In genomic region chr2:127049927-127050802, GRCh38 we compare ENCODE assay signal across 8 cellular contexts. TPM values are rescaled to one million over a fixed set of nuclear protein-coding genes. Genes with fewer than 3 reads are reported as not detected.
DNase-seq lines count a peak whose midpoint lies in the region; ATAC-seq and TF ChIP-seq lines count a peak whose summit lies in the region.

No MANE protein-coding gene starts in this region.

- POLR2A ChIA-PET in BJ (lab: Charles Lee), result no interaction called here
- POLR2A ChIA-PET in Panc1 (lab: Charles Lee), result no interaction called here

- no peaks in the 10 kb centered on the region for H3K27me3 ChIP-seq in BJ (ENCODE audit: control insufficient read depth, insufficient read depth, low read length)
- H3K27me3 ChIP-seq in Panc1 (ENCODE audit: control insufficient read depth, insufficient read depth, low read length), result no peaks in the 10 kb centered on the region
- no peaks in the 10 kb centered on the region for H3K27me3 ChIP-seq in transverse colon

- no peak overlapping the region for H3K27ac Mint-ChIP-seq in activated T-helper 2 cell treated with anti-CD3 and anti-CD28 coated beads, Interferon-gamma antibody, Interleukin-2, Interleukin-4, amounts not matched to agents 10 μg/mL and 5 μg/mL and 100 μg/mL, durations not matched to agents 14 hours and 24 hours and 36 hours

- H3K4me3 ChIP-seq in BJ (ENCODE audit: low read depth, low read length) (no peak overlapping the region), Panc1 (ENCODE audit: low read depth in 2 of 2, low read length in 2 of 2) (no peak overlapping the region), transverse colon (no peak overlapping the region)

- TF ChIP-seq CTCF in BJ (IDR thresholded peaks at IDR 0.05; ENCODE audit: insufficient read depth, low read depth, low read length) (peak; percentile 92), Panc1 (IDR thresholded peaks at IDR 0.05) (peak; percentile 98), transverse colon (IDR thresholded peaks at IDR 0.05) (peak; percentile 80 to 99 (median 97))

- H3K4me1 Mint-ChIP-seq in activated T-helper 2 cell treated with anti-CD3 and anti-CD28 coated beads, Interferon-gamma antibody, Interleukin-2, Interleukin-4, amounts not matched to agents 10 μg/mL and 5 μg/mL and 100 μg/mL, durations not matched to agents 14 hours and 24 hours and 36 hours (ENCODE audit: low read depth), result peaks cover 2% of the 10 kb centered on the region

- CTCF ChIA-PET in BJ (lab: Yijun Ruan, JAX) (interaction anchor here (0.9 to 2.2 kb wide), 13 partner anchors 9 to 126 kb away, joined by 3 to 9 read pairs (median 5); no protein-coding TSS in a partner anchor), Panc1 (lab: Charles Lee) (interaction anchor here (0.5 to 0.6 kb wide), 2 partner anchors 19 to 199 kb away, joined by 3 read pairs; no protein-coding TSS in a partner anchor)

- no peaks in the 10 kb centered on the region for H3K27me3 Mint-ChIP-seq in activated T-helper 2 cell treated with anti-CD3 and anti-CD28 coated beads, Interferon-gamma antibody, Interleukin-2, Interleukin-4, amounts not matched to agents 10 μg/mL and 5 μg/mL and 100 μg/mL, durations not matched to agents 14 hours and 24 hours and 36 hours (ENCODE audit: low read depth)

- no peak for TF ChIP-seq EP300 in transverse colon (IDR thresholded peaks at IDR 0.05; ENCODE audit: low read depth)

- no peak overlapping the region for H3K4me3 Mint-ChIP-seq in activated T-helper 2 cell treated with anti-CD3 and anti-CD28 coated beads, Interferon-gamma antibody, Interleukin-2, Interleukin-4, amounts not matched to agents 10 μg/mL and 5 μg/mL and 100 μg/mL, durations not matched to agents 14 hours and 24 hours and 36 hours (ENCODE audit: low read depth)

- H3K4me1 ChIP-seq in Panc1 (ENCODE audit: control insufficient read depth, insufficient read depth, low read length), result no peaks in the 10 kb centered on the region
- H3K4me1 ChIP-seq in transverse colon, result peaks cover 0 to 12% (median 4%) of the 10 kb centered on the region in 4 donors

- peaks cover 8% of the 10 kb centered on the region for H3K36me3 ChIP-seq in BJ (ENCODE audit: control insufficient read depth, insufficient read depth, low read length)
- no peaks in the 10 kb centered on the region for H3K36me3 ChIP-seq in Panc1 (ENCODE audit: control insufficient read depth, insufficient read depth, low read length)
- no peaks in the 10 kb centered on the region for H3K36me3 ChIP-seq in transverse colon

- peak; percentile 53 for ATAC-seq in HG03469 (IDR thresholded peaks at IDR 0.05; ENCODE audit: unreplicated experiment)
- ATAC-seq in Panc1, result peak; percentile 80

- WGBS in transverse colon (ENCODE audit: low coverage in 1 of 2), 2 donors, result 8 to 43% methylated on average over 11 to 32 of the region's 33 CpGs

- H3K9me3 ChIP-seq in Panc1 (ENCODE audit: control insufficient read depth, insufficient read depth, low read depth, low read length), result no peaks in the 10 kb centered on the region
- no peaks in the 10 kb centered on the region for H3K9me3 ChIP-seq in transverse colon

- intact Hi-C loops in Panc1 (cut with micrococcal nuclease; ENCODE audit: unreplicated experiment) (no loop called here), transverse colon (cut with DNase I; ENCODE audit: low total_unique reads) (no loop called here)
- intact Hi-C loops in activated T-helper 2 cell treated with anti-CD3 and anti-CD28 coated beads, Interferon-gamma antibody, Interleukin-2, Interleukin-4, amounts not matched to agents 10 μg/mL and 5 μg/mL and 100 μg/mL, durations not matched to agents 14 hours and 24 hours and 36 hours (cut with micrococcal nuclease), result no loop called here

- no TSS peak for BruUV-seq in Panc1 (replicated peaks; lab: Mats Ljungman, UMichigan)

- H3K9me3 Mint-ChIP-seq in activated T-helper 2 cell treated with anti-CD3 and anti-CD28 coated beads, Interferon-gamma antibody, Interleukin-2, Interleukin-4, amounts not matched to agents 10 μg/mL and 5 μg/mL and 100 μg/mL, durations not matched to agents 14 hours and 24 hours and 36 hours, result no peaks in the 10 kb centered on the region

- in situ Hi-C loops in Panc1 (cut with HindIII; ENCODE audit: low pct_unique_long_range_greater_than_20kb, low sequenced_read_pairs) (no loop called here), transverse colon (cut with MboI; ENCODE audit: low pct_ligation_motif_present in 1 of 4, low pct_unique_long_range_greater_than_20kb in 1 of 4, low sequenced_read_pairs in 3 of 4) (no loop called here)

- H3K27ac ChIP-seq in Panc1 (ENCODE audit: low read length) (no peak overlapping the region), transverse colon (no peak overlapping the region)

- DNase-seq in BJ (ENCODE audit: low read depth) (no peak), GM19240 (ENCODE audit: insufficient read length, low spot score) (peak; percentile 80), Panc1 (ENCODE audit: low read depth, low spot score) (no peak), fibroblast of peridontal ligament (ENCODE audit: extremely low read depth) (peak; percentile 44), nucleus accumbens (lab: John Stamatoyannopoulos, UW) (peak in 38 of 56 donors; percentile 29 to 81 (median 57)), transverse colon (peak; percentile 65)
- DNase-seq in activated T-helper 2 cell treated with anti-CD3 and anti-CD28 coated beads, Interferon-gamma antibody, Interleukin-2, Interleukin-4, amounts not matched to agents 10 μg/mL and 5 μg/mL and 100 μg/mL, durations not matched to agents 14 hours and 24 hours and 36 hours (ENCODE audit: low spot score), result peak; percentile 48

- peaks cover 3% of the 10 kb centered on the region for H3K36me3 Mint-ChIP-seq in activated T-helper 2 cell treated with anti-CD3 and anti-CD28 coated beads, Interferon-gamma antibody, Interleukin-2, Interleukin-4, amounts not matched to agents 10 μg/mL and 5 μg/mL and 100 μg/mL, durations not matched to agents 14 hours and 24 hours and 36 hours (ENCODE audit: low read depth)

- no peak for TF ChIP-seq POLR2A in transverse colon (IDR thresholded peaks at IDR 0.05)

RNA-seq across cellular contexts. Expression of gene BIN1, which starts 56.8 kb away (rescaled TPM):
- 27.7 and 37.6 TPM in 2 replicates for polyA plus RNA-seq in BJ (2011; rRNA removed)
- 15.0 and 24.9 TPM in 2 replicates for polyA minus RNA-seq in BJ (2011; rRNA and poly(A)+ RNA removed)
- total RNA-seq in Panc1 (2021; ENCODE audit: unreplicated experiment), result 58.6 TPM
- 77.0 TPM for polyA plus RNA-seq in Panc1 (2012; ENCODE audit: insufficient read length)
- total RNA-seq in activated T-helper 2 cell treated with anti-CD3 and anti-CD28 coated beads, Interferon-gamma antibody, Interleukin-2, Interleukin-4, amounts not matched to agents 10 μg/mL and 5 μg/mL and 100 μg/mL, durations not matched to agents 14 hours and 24 hours and 36 hours, result 48.1 and 51.7 TPM in 2 replicates
- total RNA-seq in transverse colon, result 10 to 100 TPM; 33.3 to 39.7 (median 38.4) TPM

Comparison
In these comparisons a context has a peak if more than half of its experiments do, and no peak if none do; other contexts are left out.
1. DNase-seq: peak in GM19240 (single experiment), activated T-helper 2 cell treated with anti-CD3 and anti-CD28 coated beads, Interferon-gamma antibody, Interleukin-2, Interleukin-4, amounts not matched to agents 10 μg/mL and 5 μg/mL and 100 μg/mL, durations not matched to agents 14 hours and 24 hours and 36 hours (single experiment), fibroblast of peridontal ligament (single experiment), nucleus accumbens (38 of 56) and transverse colon (single experiment); none in BJ (single experiment) and Panc1 (single experiment).
2. Peak in every context shown above with its lines, with median percentiles within 50 percentile points of each other: CTCF ChIP-seq.